In the genomic region with DNA sequence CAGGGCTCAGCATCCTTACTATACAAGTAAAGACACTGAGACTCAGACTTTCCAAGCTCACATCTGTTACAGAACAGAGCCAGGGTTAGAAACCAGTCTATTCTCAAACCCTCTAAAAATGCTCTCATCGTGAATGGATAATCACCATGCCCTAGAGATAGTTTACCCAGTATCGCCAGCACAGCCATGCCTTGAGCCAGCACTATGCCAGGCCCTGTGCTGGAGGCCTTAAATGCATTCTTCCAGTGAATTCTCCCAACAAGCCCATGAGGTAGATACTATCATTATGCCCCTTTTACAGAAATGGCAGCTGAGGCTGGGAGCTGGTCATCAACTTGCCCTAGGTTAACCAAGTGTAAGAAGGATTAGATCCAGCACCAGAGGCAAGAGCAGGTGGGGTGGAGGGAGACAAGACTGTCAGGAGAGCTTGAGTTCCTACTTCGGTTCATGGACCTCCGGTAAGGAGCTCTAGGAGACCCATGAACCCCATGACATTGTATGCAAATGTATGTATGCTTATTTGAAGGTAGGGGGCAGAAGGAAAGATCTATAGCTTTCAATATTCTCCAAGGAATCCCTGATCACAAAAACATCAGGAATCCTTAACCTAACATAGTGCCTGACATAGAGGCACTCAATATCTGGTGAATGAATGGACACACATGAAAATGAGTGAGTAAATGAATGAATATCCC, we compare ENCODE assay signal across 25 cellular contexts. TPM values are rescaled to one million over a fixed set of nuclear protein-coding genes. Genes with fewer than 3 reads are reported as not detected.
A peak's percentile ranks its signal among the peaks of the same experiment; 100 is the strongest.
DNase-seq lines count a peak whose midpoint lies in the region; FAIRE-seq and TF ChIP-seq lines count a peak whose summit lies in the region.
"Had no signal": no experiment of that assay in that cellular context is flagged by ENCODE, and none has a peak within 500 bp of the region (broad histone marks: within the 10 kb centered on the region; RNA-seq: fewer than 3 reads in every experiment).

No MANE protein-coding gene starts in this region.

- H3K4me2 ChIP-seq in PC-9 (peak overlapping the region; percentile 30; the same call in 1 of the 2 replicates), mammary epithelial cell (ENCODE audit: insufficient read depth, low read depth, low read length) (peak overlapping the region; percentile 16), keratinocyte (ENCODE audit: control insufficient read depth, extremely low read depth, insufficient read depth, low read depth, low read length) (peak overlapping the region; percentile 77)
- H3K4me2 ChIP-seq: BLaER1, KMS-11 had no signal

- no peaks in the 10 kb centered on the region for H3K27me3 ChIP-seq in PC-9 (ENCODE audit: insufficient read depth, low read depth)
- no peaks in the 10 kb centered on the region for H3K27me3 ChIP-seq in mammary epithelial cell (ENCODE audit: insufficient read depth, low read length)
- no peaks in the 10 kb centered on the region for H3K27me3 ChIP-seq in keratinocyte (ENCODE audit: control insufficient read depth, extremely low read depth, insufficient read depth, low read length)
- H3K27me3 ChIP-seq in vagina: no peaks in the 10 kb centered on the region
- H3K27me3 ChIP-seq: BLaER1, SJCRH30 had no signal

- TF ChIP-seq POLR2A in vagina (IDR thresholded peaks at IDR 0.05): no peak

- H3K27ac ChIP-seq in PC-9 (peak overlapping the region; percentile 37), mammary epithelial cell (ENCODE audit: insufficient read depth, low read depth, low read length) (peak overlapping the region; percentile 97), keratinocyte (ENCODE audit: control insufficient read depth, insufficient read depth, low read length) (peak overlapping the region; percentile 97), vagina (peak overlapping the region; percentile 60)
- H3K27ac ChIP-seq: BLaER1, KMS-11, SJCRH30 had no signal

- in situ Hi-C loops in mammary epithelial cell (cut with MboI; ENCODE audit: low sequenced_read_pairs in 2 of 2): loop anchor here in 1 of 2 donors (5.0 kb wide), 1 partner anchor 36 kb away; no protein-coding TSS in a partner anchor

- H3K4me1 ChIP-seq in PC-9 (replicated peaks; ENCODE audit: insufficient read depth): peaks cover 54% of the 10 kb centered on the region
- peaks cover 59% of the 10 kb centered on the region for H3K4me1 ChIP-seq in mammary epithelial cell (ENCODE audit: insufficient read depth, low read length)
- H3K4me1 ChIP-seq in keratinocyte (ENCODE audit: control insufficient read depth, extremely low read depth, insufficient read depth, low read length): peaks cover 53% of the 10 kb centered on the region
- peaks cover 25% of the 10 kb centered on the region for H3K4me1 ChIP-seq in vagina
- H3K4me1 ChIP-seq: BLaER1 had no signal

- POLR2A ChIA-PET in PC-9 (lab: Charles Lee; ENCODE audit: unreplicated experiment): interaction anchor here (0.6 to 1.0 kb wide), 4 partner anchors 22 to 72 kb away, joined by 3 to 5 read pairs (median 4); no protein-coding TSS in a partner anchor

- no peak overlapping the region for H2AFZ ChIP-seq in PC-9
- no peak overlapping the region for H2AFZ ChIP-seq in mammary epithelial cell (ENCODE audit: low read depth, low read length)
- H2AFZ ChIP-seq in keratinocyte (ENCODE audit: control insufficient read depth, low read length): no peak overlapping the region

- FAIRE-seq in keratinocyte (lab: Jason Lieb, UNC): no peak
- FAIRE-seq: A204.1, GM19239, RCC 7860 had no signal

- DNase-seq in PC-9 (no peak), mammary epithelial cell (no peak), keratinocyte (ENCODE audit: low read depth, low spot score) (no peak), vagina (ENCODE audit: extremely low spot score in 2 of 2) (no peak), SKM-1 (lab: John Stamatoyannopoulos, UW; ENCODE audit: unreplicated experiment) (no peak), HT-29 (ENCODE audit: low spot score) (no peak), DMS153 (lab: John Stamatoyannopoulos, UW) (no peak)
- DNase-seq: CD4-positive, CD25-positive, alpha-beta regulatory T cell; H7; IMR-90; NCI-H1048; NCI-H1417; NCI-H1694; NCI-H2029 treated with DMSO at 0.1 percent for 48 hours; NCI-H2227 treated with DMSO at 0.1 percent for 48 hours; NCI-H526 treated with DMSO at 0.1 percent for 48 hours; SJCRH30 had no signal

- intact Hi-C loops in PC-9 (cut with micrococcal nuclease; ENCODE audit: unreplicated experiment): no loop called here
- intact Hi-C loops in mammary epithelial cell (cut with micrococcal nuclease): no loop called here
- intact Hi-C loops in vagina (cut with DNase I): no loop called here

- dilution Hi-C loops in mammary epithelial cell (cut with HindIII; ENCODE audit: low sequenced_read_pairs) (no loop called here), keratinocyte (cut with MboI; ENCODE audit: extremely low pct_ligation_motif_present, low sequenced_read_pairs) (no loop called here)

- H3K9ac ChIP-seq in mammary epithelial cell (ENCODE audit: insufficient read depth, low read length): peak overlapping the region; percentile 71
- peak overlapping the region; percentile 77 for H3K9ac ChIP-seq in keratinocyte (ENCODE audit: control insufficient read depth, extremely low read depth, insufficient read depth, low read length)
- H3K9ac ChIP-seq: BLaER1, KMS-11 had no signal

- WGBS in mammary epithelial cell (ENCODE audit: low coverage, missing lambda C conversion rate): 16% methylated on average over 4 of the region's 4 CpGs

- H3K79me2 ChIP-seq in PC-9 (ENCODE audit: low read depth): no peaks in the 10 kb centered on the region
- peaks cover 37% of the 10 kb centered on the region for H3K79me2 ChIP-seq in mammary epithelial cell (ENCODE audit: insufficient read depth, low read length)
- peaks cover 21% of the 10 kb centered on the region for H3K79me2 ChIP-seq in keratinocyte (ENCODE audit: control insufficient read depth, insufficient read depth, low read length)

- no peak for TF ChIP-seq CTCF in PC-9 (conservative IDR thresholded peaks at IDR 0.05)
- no peak for TF ChIP-seq CTCF in mammary epithelial cell (conservative IDR thresholded peaks at IDR 0.05 in 1 of 2, IDR thresholded peaks at IDR 0.05 in 1 of 2; ENCODE audit: extremely low read depth in 1 of 2, insufficient read depth in 1 of 2, low read depth in 1 of 2, low read length in 2 of 2)
- no peak for TF ChIP-seq CTCF in keratinocyte (optimal IDR thresholded peaks at IDR 0.05 in 1 of 3, IDR thresholded peaks at IDR 0.05 in 1 of 3, conservative IDR thresholded peaks at IDR 0.05 in 1 of 3; ENCODE audit: extremely low read depth in 1 of 3, insufficient read depth in 2 of 3, low read length in 3 of 3)
- no peak for TF ChIP-seq CTCF in vagina (IDR thresholded peaks at IDR 0.05)

- CTCF ChIA-PET in PC-9 (lab: Charles Lee): interaction anchor here (0.6 to 1.5 kb wide), 4 partner anchors 32 to 67 kb away, joined by 3 to 5 read pairs (median 4); no protein-coding TSS in a partner anchor
- CTCF ChIA-PET in mammary epithelial cell (lab: Charles Lee; ENCODE audit: low non-redundant PET): interaction anchor here (0.7 to 1.0 kb wide), 4 partner anchors 31 to 81 kb away, joined by 3 to 6 read pairs (median 4); no protein-coding TSS in a partner anchor

- peaks cover 29% of the 10 kb centered on the region; the same call in 1 of the 2 replicates for H3F3A ChIP-seq in PC-9 (ENCODE audit: insufficient read depth, low read depth)

- no peak overlapping the region for H3K4me3 ChIP-seq in PC-9
- H3K4me3 ChIP-seq in mammary epithelial cell (replicated peaks in 1 of 3; ENCODE audit: insufficient read depth in 1 of 3, low read depth in 2 of 3, low read length in 3 of 3): no peak overlapping the region
- peak overlapping the region in 1 of 3 experiments; percentile 2 for H3K4me3 ChIP-seq in keratinocyte (ENCODE audit: control insufficient read depth in 2 of 3, extremely low read depth in 1 of 3, insufficient read depth in 2 of 3, low read depth in 1 of 3, low read length in 3 of 3)
- H3K4me3 ChIP-seq in vagina: no peak overlapping the region
- H3K4me3 ChIP-seq: BLaER1, SJCRH30 had no signal

- no peaks in the 10 kb centered on the region for H3K9me2 ChIP-seq in PC-9 (ENCODE audit: insufficient read depth)

- BruUV-seq in PC-9 (replicated peaks; lab: Mats Ljungman, UMichigan) (TSS peak; percentile 62), mammary epithelial cell (replicated peaks; lab: Mats Ljungman, UMichigan) (TSS peak; percentile 34)

- H3K9me3 ChIP-seq in PC-9 (ENCODE audit: insufficient read depth, low read depth) (no peaks in the 10 kb centered on the region), mammary epithelial cell (replicated peaks; ENCODE audit: insufficient read depth, low read length) (no peaks in the 10 kb centered on the region), keratinocyte (ENCODE audit: control insufficient read depth, low read depth, low read length) (no peaks in the 10 kb centered on the region), vagina (no peaks in the 10 kb centered on the region)
- H3K9me3 ChIP-seq: BLaER1, SJCRH30 had no signal

- H3K36me3 ChIP-seq in PC-9 (ENCODE audit: low read depth): no peaks in the 10 kb centered on the region
- H3K36me3 ChIP-seq in mammary epithelial cell (ENCODE audit: insufficient read depth, low read length): peaks cover 23% of the 10 kb centered on the region
- peaks cover 14 to 32% of the 10 kb centered on the region in 2 experiments for H3K36me3 ChIP-seq in keratinocyte (ENCODE audit: control insufficient read depth in 2 of 2, extremely low read depth in 1 of 2, insufficient read depth in 2 of 2, low read length in 2 of 2)
- H3K36me3 ChIP-seq in vagina: no peaks in the 10 kb centered on the region
- H3K36me3 ChIP-seq: BLaER1, SJCRH30 had no signal

- H4K20me1 ChIP-seq in PC-9 (ENCODE audit: insufficient read depth): no peaks in the 10 kb centered on the region
- no peaks in the 10 kb centered on the region for H4K20me1 ChIP-seq in mammary epithelial cell (ENCODE audit: insufficient read depth, low read length)
- peaks cover 31% of the 10 kb centered on the region for H4K20me1 ChIP-seq in keratinocyte (ENCODE audit: control insufficient read depth, extremely low read depth, insufficient read depth, low read length)
- H4K20me1 ChIP-seq: BLaER1 had no signal

- H3K9me1 ChIP-seq in keratinocyte (ENCODE audit: control insufficient read depth, extremely low read depth, insufficient read depth, low read length): no peaks in the 10 kb centered on the region

RNA-seq across cellular contexts. Expression of gene KRT14, which starts 5.2 kb away (rescaled TPM):
- total RNA-seq in PC-9 (2021): 2.2 and 2.5 TPM in 2 replicates
- total RNA-seq in mammary epithelial cell: 1,000 to 10,000 TPM; 4,602 to 9,976 TPM
- polyA plus RNA-seq in mammary epithelial cell: 26,464 TPM
- polyA minus RNA-seq in mammary epithelial cell: 15,260 TPM
- 26,041 to 32,523 TPM (median 29,603 TPM) in 3 replicates for polyA plus RNA-seq in keratinocyte
- polyA plus RNA-seq in keratinocyte (2011; ENCODE audit: low read depth): 31,901 TPM
- polyA plus RNA-seq in keratinocyte (2011; cell fraction: cytosol; rRNA removed): 21,475 and 38,030 TPM in 2 replicates
- polyA plus RNA-seq in keratinocyte (2011; cell fraction: nucleus; rRNA removed): 27,919 and 28,945 TPM in 2 replicates
- 14,568 and 23,086 TPM in 2 replicates for polyA plus RNA-seq in keratinocyte (2012; ENCODE audit: low replicate concordance)
- 19,979 to 26,270 TPM (median 20,630 TPM) in 3 replicates for polyA minus RNA-seq in keratinocyte
- 27,275 TPM for polyA minus RNA-seq in keratinocyte (2011; cell fraction: cytosol; rRNA and poly(A)+ RNA removed)
- 10,810 and 12,637 TPM in 2 replicates for polyA minus RNA-seq in keratinocyte (2011; cell fraction: nucleus; rRNA and poly(A)+ RNA removed)
- 1,546 TPM for total RNA-seq in vagina
- not detected in 2 replicates for total RNA-seq in HT-29 (2014; rRNA removed; shearing (Covaris generic))
- total RNA-seq: CD4-positive, CD25-positive, alpha-beta regulatory T cell; H7; IMR-90; NCI-H460; Right ventricle myocardium inferior; SJCRH30 had no signal
- polyA plus RNA-seq: AG04450; CD4-positive, CD25-positive, alpha-beta regulatory T cell; IMR-90 had no signal

RNA-seq across cellular contexts. Expression of gene KRT9, which starts 9.7 kb away (rescaled TPM):
- total RNA-seq in PC-9 (2021) (0.55 and 0.73 TPM in 2 replicates), mammary epithelial cell (under 1 TPM; 0.17 to 0.80 TPM), vagina (not detected)
- polyA plus RNA-seq in mammary epithelial cell (0.35 TPM), keratinocyte (0.85 to 1.6 TPM (median 1.5 TPM) in 3 replicates)
- polyA minus RNA-seq in mammary epithelial cell (not detected), keratinocyte (0.10 to 0.74 TPM (median 0.43 TPM) in 3 replicates)
- 1.0 TPM for polyA plus RNA-seq in keratinocyte (2011; ENCODE audit: low read depth)
- 1.4 and 1.7 TPM in 2 replicates for polyA plus RNA-seq in keratinocyte (2011; cell fraction: cytosol; rRNA removed)
- polyA plus RNA-seq in keratinocyte (2011; cell fraction: nucleus; rRNA removed): 1.5 and 2.1 TPM in 2 replicates
- 1.6 TPM in 2 replicates for polyA plus RNA-seq in keratinocyte (2012; ENCODE audit: low replicate concordance)
- polyA minus RNA-seq in keratinocyte (2011; cell fraction: cytosol; rRNA and poly(A)+ RNA removed): not detected
- polyA minus RNA-seq in keratinocyte (2011; cell fraction: nucleus; rRNA and poly(A)+ RNA removed): 0.32 and 0.93 TPM in 2 replicates
- not detected in 2 replicates for total RNA-seq in HT-29 (2014; rRNA removed; shearing (Covaris generic))
- total RNA-seq: CD4-positive, CD25-positive, alpha-beta regulatory T cell; H7; IMR-90; NCI-H460; Right ventricle myocardium inferior; SJCRH30 had no signal
- polyA plus RNA-seq: AG04450; CD4-positive, CD25-positive, alpha-beta regulatory T cell; IMR-90 had no signal

RNA-seq across cellular contexts. Expression of gene KRT16, which starts 31.1 kb away (rescaled TPM):
- total RNA-seq in PC-9 (2021): 41.7 and 53.5 TPM in 2 replicates
- total RNA-seq in mammary epithelial cell: 1,000 to 10,000 TPM in 1 of 2 donors, 100 to 1,000 TPM in 1; 585 to 1,021 TPM
- 659 TPM for polyA plus RNA-seq in mammary epithelial cell
- 694 TPM for polyA minus RNA-seq in mammary epithelial cell
- polyA plus RNA-seq in keratinocyte: 1,163 to 4,746 TPM (median 1,851 TPM) in 3 replicates
- polyA plus RNA-seq in keratinocyte (2011; ENCODE audit: low read depth): 20,474 TPM
- polyA plus RNA-seq in keratinocyte (2011; cell fraction: cytosol; rRNA removed): 1,428 and 3,010 TPM in 2 replicates
- 2,522 and 2,889 TPM in 2 replicates for polyA plus RNA-seq in keratinocyte (2011; cell fraction: nucleus; rRNA removed)
- 1,329 and 6,837 TPM in 2 replicates for polyA plus RNA-seq in keratinocyte (2012; ENCODE audit: low replicate concordance)
- polyA minus RNA-seq in keratinocyte: 1,159 to 3,059 TPM (median 1,751 TPM) in 3 replicates
- polyA minus RNA-seq in keratinocyte (2011; cell fraction: cytosol; rRNA and poly(A)+ RNA removed): 3,006 TPM
- polyA minus RNA-seq in keratinocyte (2011; cell fraction: nucleus; rRNA and poly(A)+ RNA removed): 1,076 and 1,184 TPM in 2 replicates
- total RNA-seq in vagina: 872 TPM
- total RNA-seq in HT-29 (2014; rRNA removed; shearing (Covaris generic)): 0.38 and 2.1 TPM in 2 replicates
- total RNA-seq: CD4-positive, CD25-positive, alpha-beta regulatory T cell; H7; IMR-90; NCI-H460; Right ventricle myocardium inferior had no signal
- polyA plus RNA-seq: AG04450; CD4-positive, CD25-positive, alpha-beta regulatory T cell; IMR-90 had no signal

RNA-seq across cellular contexts. Expression of gene KRT17, which starts 42.9 kb away (rescaled TPM):
- total RNA-seq in PC-9 (2021): 29.0 and 80.8 TPM in 2 replicates
- total RNA-seq in mammary epithelial cell: over 10,000 TPM; 10,365 to 24,723 TPM
- 8,957 TPM for polyA plus RNA-seq in mammary epithelial cell
- polyA minus RNA-seq in mammary epithelial cell: 6,693 TPM
- 6,440 to 12,579 TPM (median 8,666 TPM) in 3 replicates for polyA plus RNA-seq in keratinocyte
- polyA plus RNA-seq in keratinocyte (2011; ENCODE audit: low read depth): 46,546 TPM
- polyA plus RNA-seq in keratinocyte (2011; cell fraction: cytosol; rRNA removed): 6,491 and 12,585 TPM in 2 replicates
- polyA plus RNA-seq in keratinocyte (2011; cell fraction: nucleus; rRNA removed): 12,033 and 13,742 TPM in 2 replicates
- polyA plus RNA-seq in keratinocyte (2012; ENCODE audit: low replicate concordance): 5,743 and 13,877 TPM in 2 replicates
- 5,137 to 9,087 TPM (median 7,073 TPM) in 3 replicates for polyA minus RNA-seq in keratinocyte
- polyA minus RNA-seq in keratinocyte (2011; cell fraction: cytosol; rRNA and poly(A)+ RNA removed): 14,086 TPM
- polyA minus RNA-seq in keratinocyte (2011; cell fraction: nucleus; rRNA and poly(A)+ RNA removed): 4,848 and 5,061 TPM in 2 replicates
- 165 TPM for total RNA-seq in vagina
- 286 and 297 TPM in 2 replicates for total RNA-seq in HT-29 (2014; rRNA removed; shearing (Covaris generic))
- total RNA-seq: CD4-positive, CD25-positive, alpha-beta regulatory T cell; H7; Right ventricle myocardium inferior had no signal
- polyA plus RNA-seq: CD4-positive, CD25-positive, alpha-beta regulatory T cell had no signal

RNA-seq across cellular contexts. Expression of gene KRT19, which starts 53.4 kb away (rescaled TPM):
- total RNA-seq in PC-9 (2021) (1,811 and 2,277 TPM in 2 replicates), mammary epithelial cell (10 to 100 TPM in 1 of 2 donors, not detected in 1; 29.3 TPM), vagina (198 TPM)
- polyA plus RNA-seq in mammary epithelial cell (1.7 TPM), keratinocyte (29.7 to 60.4 TPM (median 35.5 TPM) in 3 replicates)
- polyA minus RNA-seq in mammary epithelial cell (not detected), keratinocyte (27.5 to 67.0 TPM (median 34.9 TPM) in 3 replicates)
- 8.6 TPM for polyA plus RNA-seq in keratinocyte (2011; ENCODE audit: low read depth)
- 22.7 and 31.3 TPM in 2 replicates for polyA plus RNA-seq in keratinocyte (2011; cell fraction: cytosol; rRNA removed)
- polyA plus RNA-seq in keratinocyte (2011; cell fraction: nucleus; rRNA removed): 39.4 and 46.1 TPM in 2 replicates
- 4.1 and 67.7 TPM in 2 replicates for polyA plus RNA-seq in keratinocyte (2012; ENCODE audit: low replicate concordance)
- 44.3 TPM for polyA minus RNA-seq in keratinocyte (2011; cell fraction: cytosol; rRNA and poly(A)+ RNA removed)
- polyA minus RNA-seq in keratinocyte (2011; cell fraction: nucleus; rRNA and poly(A)+ RNA removed): 14.4 and 24.6 TPM in 2 replicates
- 2,402 and 2,405 TPM in 2 replicates for total RNA-seq in HT-29 (2014; rRNA removed; shearing (Covaris generic))
- total RNA-seq: CD4-positive, CD25-positive, alpha-beta regulatory T cell; SJCRH30 had no signal
- polyA plus RNA-seq: CD4-positive, CD25-positive, alpha-beta regulatory T cell had no signal

Comparison
In these comparisons a context has a peak if more than half of its experiments do, and no peak if none do; other contexts are left out.
1. H3K27ac ChIP-seq: peak in every context shown above with its lines; median percentile 97 in mammary epithelial cell; 97 in keratinocyte; 60 in vagina; 37 in PC-9.
2. H3K4me2 ChIP-seq: peak in every context shown above with its lines; median percentile 77 in keratinocyte; 30 in PC-9; 16 in mammary epithelial cell.
3. RNA of gene KRT14, which starts 5.2 kb away (total RNA-seq): 4,602 to 9,976 TPM in mammary epithelial cell and 1,546 TPM in vagina (single experiment); 2.2 to 2.5 TPM in PC-9 and not detected in HT-29; every median in the first group is over 100 times any median in the second.
4. RNA of gene KRT16, which starts 31.1 kb away (total RNA-seq): 585 to 1,021 TPM in mammary epithelial cell, 872 TPM in vagina (single experiment) and 41.7 to 53.5 TPM in PC-9; 0.38 to 2.1 TPM in HT-29; every median in the first group is over 10 times any median in the second.